In genomic region chr11:92739020-92739419, GRCh38 we compare ENCODE assay signal across 23 cellular contexts.
DNase-seq lines count a peak whose midpoint lies in the region; ATAC-seq and TF ChIP-seq lines count a peak whose summit lies in the region.
"Had no signal": no experiment of that assay in that cellular context is flagged by ENCODE, and none has a peak within 500 bp of the region (broad histone marks: within the 10 kb centered on the region; RNA-seq: fewer than 3 reads in every experiment).

No MANE protein-coding gene starts in this region.

- no peak for ATAC-seq in SK-N-SH treated with all-trans-retinoic acid at 6 μM for 48 hours
- no peak for ATAC-seq in GM19035 (IDR thresholded peaks at IDR 0.05; ENCODE audit: unreplicated experiment)
- ATAC-seq in GM18861 (IDR thresholded peaks at IDR 0.05; ENCODE audit: unreplicated experiment), result no peak
- ATAC-seq: A549; activated CD8-positive, alpha-beta memory T cell treated with anti-CD3 and anti-CD28 coated beads, Interleukin-2, amount 10 ng/mL, durations not matched to agents 7 days and 5 days; left lobe of liver had no signal

- POLR2A ChIA-PET in SK-N-SH (lab: Yijun Ruan, JAX), result no interaction called here

- H3K4me2 ChIP-seq in SK-N-SH, result no peak overlapping the region
- H3K4me2 ChIP-seq: A549, smooth muscle cell had no signal

- H3K9ac ChIP-seq in SK-N-SH (no peak overlapping the region), subcutaneous abdominal adipose tissue (ENCODE audit: low read length in 5 of 5) (no peak overlapping the region)

- DNase-seq in SK-N-SH (no peak), amniotic epithelial cell (ENCODE audit: low read depth) (peak; percentile 11), fibroblast of pulmonary artery (ENCODE audit: low read depth) (peak; percentile 58), NCI-H774 (lab: John Stamatoyannopoulos, UW) (no peak)
- DNase-seq: activated CD4-positive, CD25-positive, alpha-beta regulatory T cell treated with anti-CD3 and anti-CD28 coated beads, Interleukin-2, amount 50 U/mL, for 72 hours; activated CD8-positive, alpha-beta memory T cell treated with anti-CD3 and anti-CD28 coated beads, Interleukin-2, amount 10 ng/mL, durations not matched to agents 7 days and 5 days; activated gamma-delta T cell; anterior cingulate cortex; CD8-positive, alpha-beta memory T cell; Kasumi-1; NCI-H1417; NCI-H2227 treated with DMSO at 0.1 percent for 48 hours; nucleus accumbens; T-helper 9 cell; transverse colon had no signal

- H3K27ac ChIP-seq in SK-N-SH (ENCODE audit: low read depth in 2 of 2, low read length in 1 of 2), result no peak overlapping the region
- peak overlapping the region; percentile 87 for H3K27ac ChIP-seq in subcutaneous abdominal adipose tissue (ENCODE audit: low read depth, low read length)
- H3K27ac ChIP-seq: A549, SJSA1, transverse colon had no signal

- no peak for TF ChIP-seq CTCF in SK-N-SH (IDR thresholded peaks at IDR 0.05)
- no peak for TF ChIP-seq CTCF in fibroblast of pulmonary artery (IDR thresholded peaks at IDR 0.05; ENCODE audit: low read length, missing control alignments)

- CTCF ChIA-PET in SK-N-SH (lab: Yijun Ruan, JAX), result interaction anchor here (0.5 kb wide), 1 partner anchor 535 kb away, joined by 3 read pairs; no protein-coding TSS in a partner anchor

- TF ChIP-seq EP300 in SK-N-SH (IDR thresholded peaks at IDR 0.05; ENCODE audit: borderline replicate concordance in 1 of 2, low read depth in 1 of 2, low read length in 1 of 2), result no peak

- H4K20me1 ChIP-seq in SK-N-SH (ENCODE audit: insufficient read depth), result no peaks in the 10 kb centered on the region

- no peaks in the 10 kb centered on the region for H3K79me2 ChIP-seq in SK-N-SH (ENCODE audit: insufficient read depth)

- H3K27me3 ChIP-seq in SK-N-SH (ENCODE audit: insufficient read depth), result no peaks in the 10 kb centered on the region
- no peaks in the 10 kb centered on the region for H3K27me3 ChIP-seq in subcutaneous abdominal adipose tissue (ENCODE audit: control insufficient read depth in 5 of 5, insufficient read depth in 4 of 5, low read length in 5 of 5)
- H3K27me3 ChIP-seq: SJSA1, transverse colon had no signal

- H3K36me3 ChIP-seq in SK-N-SH (replicated peaks in 1 of 2; ENCODE audit: control insufficient read depth in 1 of 2, insufficient read depth in 2 of 2, low read length in 1 of 2) (no peaks in the 10 kb centered on the region), subcutaneous abdominal adipose tissue (ENCODE audit: control insufficient read depth in 5 of 5, insufficient read depth in 5 of 5, low read length in 5 of 5) (no peaks in the 10 kb centered on the region)
- H3K36me3 ChIP-seq: SJSA1, transverse colon had no signal

- H2AFZ ChIP-seq in SK-N-SH (ENCODE audit: low read depth), result no peak overlapping the region

- no peak for TF ChIP-seq RAD21 in SK-N-SH (IDR thresholded peaks at IDR 0.05; ENCODE audit: low read length)

- H3K9me2 ChIP-seq in SK-N-SH, result no peaks in the 10 kb centered on the region

- no peak overlapping the region for H3K4me3 ChIP-seq in SK-N-SH (ENCODE audit: low read depth in 2 of 2, low read length in 1 of 2)
- no peak overlapping the region for H3K4me3 ChIP-seq in fibroblast of pulmonary artery (replicated peaks; ENCODE audit: low read depth, low read length)
- H3K4me3 ChIP-seq in subcutaneous abdominal adipose tissue (ENCODE audit: low read depth in 1 of 5, low read length in 5 of 5), result no peak overlapping the region
- H3K4me3 ChIP-seq: A549, SJSA1, smooth muscle cell, transverse colon had no signal

- no peaks in the 10 kb centered on the region for H3F3A ChIP-seq in SK-N-SH (replicated peaks; ENCODE audit: insufficient read depth)

- H3K4me1 ChIP-seq in SK-N-SH (ENCODE audit: control insufficient read depth in 1 of 2, insufficient read depth in 2 of 2, low read depth in 1 of 2, low read length in 1 of 2), result no peaks in the 10 kb centered on the region
- peaks cover 0 to 24% (median 15%) of the 10 kb centered on the region in 5 donors for H3K4me1 ChIP-seq in subcutaneous abdominal adipose tissue (ENCODE audit: control insufficient read depth in 5 of 5, insufficient read depth in 5 of 5, low read length in 5 of 5)
- H3K4me1 ChIP-seq: A549, SJSA1, transverse colon had no signal

- H3K9me3 ChIP-seq in SK-N-SH, result no peaks in the 10 kb centered on the region
- no peaks in the 10 kb centered on the region for H3K9me3 ChIP-seq in subcutaneous abdominal adipose tissue (ENCODE audit: control insufficient read depth in 5 of 5, low read length in 5 of 5)
- H3K9me3 ChIP-seq: A549, SJSA1, transverse colon had no signal

TF ChIP-seq in SK-N-SH, 30 proteins besides CTCF, POLR2A, EP300 and RAD21:
- TF ChIP-seq NFIC (IDR thresholded peaks at IDR 0.05; ENCODE audit: borderline replicate concordance), result peak; percentile 42; the same call in 1 of the 2 replicates
- TF ChIP-seq CHD2 (IDR thresholded peaks at IDR 0.05; ENCODE audit: low read length, partially characterized antibody), result no peak
- TF ChIP-seq TEAD4 (IDR thresholded peaks at IDR 0.05; ENCODE audit: borderline replicate concordance, insufficient read depth), result no peak
TF ChIP-seq in SK-N-SH: peak in this region for 1.

TF ChIP-seq in SK-N-SH treated with all-trans-retinoic acid at 6 μM for 48 hours, 23 proteins besides CTCF, POLR2A, EP300 and RAD21 (continues in another document):
- TF ChIP-seq ZNF70 (CRISPR knock-in tag; IDR thresholded peaks at IDR 0.05), result no peak
- no peak for TF ChIP-seq CREB5 (CRISPR knock-in tag; IDR thresholded peaks at IDR 0.05; ENCODE audit: low read depth)
- TF ChIP-seq ZNF565 (CRISPR knock-in tag; conservative IDR thresholded peaks at IDR 0.05; ENCODE audit: low read depth), result no peak
- no peak for TF ChIP-seq ZC3H10 (CRISPR knock-in tag; IDR thresholded peaks at IDR 0.05)
- TF ChIP-seq GLIS3 (CRISPR knock-in tag; IDR thresholded peaks at IDR 0.05), result no peak
- TF ChIP-seq PPARA (CRISPR knock-in tag; IDR thresholded peaks at IDR 0.05; ENCODE audit: borderline replicate concordance), result no peak
- no peak for TF ChIP-seq CSDC2 (CRISPR knock-in tag; IDR thresholded peaks at IDR 0.05)
- TF ChIP-seq TSHZ2 (CRISPR knock-in tag; IDR thresholded peaks at IDR 0.05), result no peak
- TF ChIP-seq PATZ1 (CRISPR knock-in tag; IDR thresholded peaks at IDR 0.05; ENCODE audit: borderline replicate concordance), result no peak
- TF ChIP-seq SNAI2 (CRISPR knock-in tag; IDR thresholded peaks at IDR 0.05), result no peak

Comparison
In these comparisons a context has a peak if more than half of its experiments do, and no peak if none do; other contexts are left out.
1. DNase-seq: peak in amniotic epithelial cell (single experiment) and fibroblast of pulmonary artery (single experiment); none in SK-N-SH (single experiment) and NCI-H774 (single experiment).